27 cellular contexts compared by ENCODE assay signal in the genomic region with DNA sequence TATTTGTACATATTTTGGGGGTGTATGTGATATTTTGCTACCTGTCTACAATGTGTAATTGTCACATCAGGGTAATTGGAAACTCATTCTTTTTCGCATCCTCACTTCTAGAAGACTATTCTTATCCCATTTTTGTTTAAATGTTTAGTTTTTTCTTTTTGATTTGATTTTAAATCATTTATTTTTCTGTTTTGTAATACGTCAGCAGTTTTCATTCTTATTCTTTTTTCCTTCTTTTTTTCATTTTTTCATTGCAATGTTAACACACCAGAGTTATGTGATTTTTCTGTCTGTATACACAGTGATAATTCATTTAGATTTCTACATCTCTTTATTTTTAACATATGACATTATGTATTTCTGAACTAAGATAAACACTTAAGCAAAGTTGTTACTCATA.
"Had no signal": no experiment of that assay in that cellular context is flagged by ENCODE, and none has a peak within 500 bp of the region (broad histone marks: within the 10 kb centered on the region; RNA-seq: fewer than 3 reads in every experiment).

No MANE protein-coding gene starts in this region.

- H3K9ac ChIP-seq: parathyroid adenoma had no signal

- H3K4me1 Mint-ChIP-seq: naive thymus-derived CD8-positive, alpha-beta T cell; nephron; neural crest cell; stimulated activated naive B cell treated with anti-CD40 and anti-IgM and Interleukin-4, amounts not matched to agents 10 μg/mL and 1 μg/mL and 100 μg/mL, for 72 hours had no signal

- H3K9me3 Mint-ChIP-seq: neural crest cell had no signal

- DNase-seq: hippocampal formation; left colon; left lung; lower lobe of right lung; mammary epithelial cell; mesenchymal stem cell; naive thymus-derived CD8-positive, alpha-beta T cell; nucleus accumbens; stimulated activated CD4-positive, alpha-beta T cell treated with anti-CD3 and anti-CD28 coated beads, Interleukin-12 subunit alpha, Interleukin-12 subunit beta, amount 100 ng/mL, for 4 hours; stimulated activated CD4-positive, alpha-beta T cell treated with anti-CD3 and anti-CD28 coated beads, Interleukin-15, amount 100 ng/mL, for 24 hours; stimulated activated CD4-positive, alpha-beta T cell treated with anti-CD3 and anti-CD28 coated beads, Interleukin-2, amount 100 ng/mL, for 24 hours; stimulated activated CD4-positive, alpha-beta T cell treated with anti-CD3 and anti-CD28 coated beads, Interleukin-4, amount 100 ng/mL, for 1 hour; stimulated activated naive B cell treated with anti-CD40 and anti-IgM and Interleukin-4, amounts not matched to agents 10 μg/mL and 1 μg/mL and 100 μg/mL, for 72 hours; stimulated activated naive CD8-positive, alpha-beta T cell treated with anti-CD3 and anti-CD28 coated beads, Interleukin-15, Interleukin-2, amounts not matched to agents 100 U/mL and 50 U/mL, for 24 hours; stomach; testis; thyroid gland; transverse colon; upper lobe of left lung had no signal

- H3K4me3 ChIP-seq: left lung, lower lobe of right lung, right atrium auricular region, skin epidermis, stomach, testis, thyroid gland, transverse colon, upper lobe of left lung, vagina had no signal

- H3K27ac Mint-ChIP-seq: naive thymus-derived CD8-positive, alpha-beta T cell; nephron; stimulated activated naive B cell treated with anti-CD40 and anti-IgM and Interleukin-4, amounts not matched to agents 10 μg/mL and 1 μg/mL and 100 μg/mL, for 72 hours had no signal

- H3K4me1 ChIP-seq: left lung, lower lobe of right lung, parathyroid adenoma, right atrium auricular region, testis, thyroid gland, transverse colon, upper lobe of left lung, vagina had no signal

- H3K9me3 ChIP-seq: lower lobe of right lung, stomach, testis, thyroid gland, transverse colon, upper lobe of left lung, vagina had no signal

- H3K4me3 Mint-ChIP-seq: naive thymus-derived CD8-positive, alpha-beta T cell; nephron; neural crest cell; stimulated activated naive B cell treated with anti-CD40 and anti-IgM and Interleukin-4, amounts not matched to agents 10 μg/mL and 1 μg/mL and 100 μg/mL, for 72 hours had no signal

- H3K36me3 ChIP-seq: left lung, lower lobe of right lung, right atrium auricular region, stomach, thyroid gland, transverse colon, upper lobe of left lung, vagina had no signal

- H3K79me2 ChIP-seq: parathyroid adenoma had no signal

- H2AFZ ChIP-seq: parathyroid adenoma had no signal

- H3K36me3 Mint-ChIP-seq: naive thymus-derived CD8-positive, alpha-beta T cell; stimulated activated naive B cell treated with anti-CD40 and anti-IgM and Interleukin-4, amounts not matched to agents 10 μg/mL and 1 μg/mL and 100 μg/mL, for 72 hours had no signal

- H3K27me3 Mint-ChIP-seq: naive thymus-derived CD8-positive, alpha-beta T cell; stimulated activated naive B cell treated with anti-CD40 and anti-IgM and Interleukin-4, amounts not matched to agents 10 μg/mL and 1 μg/mL and 100 μg/mL, for 72 hours had no signal

- H3K27ac ChIP-seq: left lung, lower lobe of right lung, parathyroid adenoma, right atrium auricular region, skin epidermis, stomach, testis, thyroid gland, transverse colon, upper lobe of left lung, vagina had no signal

- ATAC-seq: left colon; left lung; lower lobe of right lung; naive thymus-derived CD8-positive, alpha-beta T cell; sciatic nerve; stimulated activated naive B cell treated with anti-CD40 and anti-IgM and Interleukin-4, amounts not matched to agents 10 μg/mL and 1 μg/mL and 100 μg/mL, for 72 hours; stimulated activated naive CD8-positive, alpha-beta T cell treated with anti-CD3 and anti-CD28 coated beads, Interleukin-15, Interleukin-2, amounts not matched to agents 100 U/mL and 50 U/mL, for 24 hours had no signal

- H3K27me3 ChIP-seq: left lung, right atrium auricular region, stomach, testis, thyroid gland, transverse colon, upper lobe of left lung, vagina had no signal

- FAIRE-seq: keratinocyte had no signal
